ENCODE assay signal across 9 cellular contexts in genomic region chr3:46892285-46893145, GRCh38. TPM values are rescaled to one million over a fixed set of nuclear protein-coding genes. Genes with fewer than 3 reads are reported as not detected.
DNase-seq lines count a peak whose midpoint lies in the region; ATAC-seq and TF ChIP-seq lines count a peak whose summit lies in the region.
"Had no signal": no experiment of that assay in that cellular context is flagged by ENCODE, and none has a peak within 500 bp of the region (broad histone marks: within the 10 kb centered on the region; RNA-seq: fewer than 3 reads in every experiment).

No MANE protein-coding gene starts in this region.

- H3K27me3 ChIP-seq in MM.1S (replicated peaks; ENCODE audit: insufficient read depth, low read length) (peaks cover 22% of the 10 kb centered on the region), neural cell (ENCODE audit: insufficient read depth, low read depth, low read length) (peaks cover 4% of the 10 kb centered on the region)

- no peak for TF ChIP-seq RAD21 in neural cell (conservative IDR thresholded peaks at IDR 0.05)

- no peak overlapping the region for H3K27ac Mint-ChIP-seq in activated naive CD8-positive, alpha-beta T cell treated with anti-CD3 and anti-CD28 coated beads for 36 hours
- H3K27ac Mint-ChIP-seq in glutamatergic neuron (ENCODE audit: unreplicated experiment) = no peak overlapping the region
- H3K27ac Mint-ChIP-seq: activated naive CD4-positive, alpha-beta T cell treated with anti-CD3 and anti-CD28 coated beads, Interleukin-2, amount 50 U/mL, for 72 hours had no signal

- TF ChIP-seq CTCF in MM.1S (IDR thresholded peaks at IDR 0.05; ENCODE audit: low read length) (0 out of 2 replicates have a peak, but pooled peaks have one; percentile 13), glutamatergic neuron (IDR thresholded peaks at IDR 0.05; ENCODE audit: partially characterized antibody, unreplicated experiment) (no peak), neural cell (IDR thresholded peaks at IDR 0.05; ENCODE audit: poor library complexity, severe bottlenecking) (peak; percentile 19)

- peak overlapping the region; percentile 47 for H2AFZ ChIP-seq in MM.1S (ENCODE audit: low read length)
- H2AFZ ChIP-seq in neural cell (ENCODE audit: low read depth, low read length) = peak overlapping the region; percentile 41

- no peaks in the 10 kb centered on the region for H4K20me1 ChIP-seq in MM.1S (ENCODE audit: insufficient read depth, low read length)
- H4K20me1 ChIP-seq in neural cell (ENCODE audit: insufficient read depth) = no peaks in the 10 kb centered on the region

- no peaks in the 10 kb centered on the region for H3K4me1 Mint-ChIP-seq in activated naive CD8-positive, alpha-beta T cell treated with anti-CD3 and anti-CD28 coated beads for 36 hours
- no peaks in the 10 kb centered on the region for H3K4me1 Mint-ChIP-seq in glutamatergic neuron (ENCODE audit: low read depth, unreplicated experiment)

- 0 out of 2 replicates have a peak, but pooled peaks cover 3% of the 10 kb centered on the region for H3K4me1 ChIP-seq in MM.1S (ENCODE audit: low read length)

- no peaks in the 10 kb centered on the region for H3K9me3 Mint-ChIP-seq in activated naive CD8-positive, alpha-beta T cell treated with anti-CD3 and anti-CD28 coated beads for 36 hours
- peaks cover 7% of the 10 kb centered on the region for H3K9me3 Mint-ChIP-seq in glutamatergic neuron (ENCODE audit: unreplicated experiment)
- H3K9me3 Mint-ChIP-seq: activated naive CD4-positive, alpha-beta T cell treated with anti-CD3 and anti-CD28 coated beads, Interleukin-2, amount 50 U/mL, for 72 hours had no signal

- H3F3A ChIP-seq in MM.1S (ENCODE audit: insufficient read depth, low read length) = no peaks in the 10 kb centered on the region
- H3F3A ChIP-seq in neural cell (ENCODE audit: insufficient read depth, low read length, poor library complexity, severe bottlenecking) = no peaks in the 10 kb centered on the region

- H3K9me3 ChIP-seq in MM.1S (replicated peaks; ENCODE audit: insufficient read depth, low read length) = no peaks in the 10 kb centered on the region
- no peaks in the 10 kb centered on the region for H3K9me3 ChIP-seq in neural cell (ENCODE audit: low read length)

- H3K9me2 ChIP-seq in MM.1S (replicated peaks; ENCODE audit: insufficient read depth, low read length) (no peaks in the 10 kb centered on the region), neural cell (ENCODE audit: insufficient read depth, low read length) (no peaks in the 10 kb centered on the region)

- H3K4me3 ChIP-seq in MM.1S (ENCODE audit: low read length) = peak overlapping the region; percentile 55
- peak overlapping the region; percentile 73 for H3K4me3 ChIP-seq in neural cell (ENCODE audit: low read length)

- H3K9ac ChIP-seq in MM.1S (ENCODE audit: low read length) (no peak overlapping the region; the same call in 1 of the 2 replicates), neural cell (ENCODE audit: low read length) (peak overlapping the region; percentile 32)

- peak; percentile 88 for DNase-seq in ELF-1 (ENCODE audit: low read depth, low spot score)
- peak; percentile 74 for DNase-seq in MM.1S
- no peak for DNase-seq in activated naive CD8-positive, alpha-beta T cell treated with anti-CD3 and anti-CD28 coated beads for 36 hours
- DNase-seq in glutamatergic neuron = peak; percentile 72

- H3K27ac ChIP-seq in MM.1S (ENCODE audit: low read length) (no peak overlapping the region), neural cell (ENCODE audit: low read length) (no peak overlapping the region)

- no peak for TF ChIP-seq EP300 in neural cell (conservative IDR thresholded peaks at IDR 0.05; ENCODE audit: poor library complexity, severe bottlenecking)

- peak overlapping the region; percentile 32 for H3K4me3 Mint-ChIP-seq in activated naive CD8-positive, alpha-beta T cell treated with anti-CD3 and anti-CD28 coated beads for 36 hours
- peak overlapping the region; percentile 81 for H3K4me3 Mint-ChIP-seq in glutamatergic neuron (ENCODE audit: unreplicated experiment)

- H3K79me2 ChIP-seq in MM.1S (ENCODE audit: low read length) = no peaks in the 10 kb centered on the region
- no peaks in the 10 kb centered on the region for H3K79me2 ChIP-seq in neural cell (replicated peaks; ENCODE audit: insufficient read depth, low read length)

- H3K36me3 ChIP-seq in MM.1S (replicated peaks; ENCODE audit: insufficient read depth, low read length) (no peaks in the 10 kb centered on the region), neural cell (ENCODE audit: insufficient read depth, low read length) (no peaks in the 10 kb centered on the region)

- ATAC-seq in HG02885 (IDR thresholded peaks at IDR 0.05; ENCODE audit: poor library complexity, unreplicated experiment) = no peak
- ATAC-seq in HG02759 (IDR thresholded peaks at IDR 0.05; ENCODE audit: unreplicated experiment) = no peak
- no peak for ATAC-seq in HG02870 (IDR thresholded peaks at IDR 0.05; ENCODE audit: unreplicated experiment)

- no peaks in the 10 kb centered on the region for H3K36me3 Mint-ChIP-seq in activated naive CD8-positive, alpha-beta T cell treated with anti-CD3 and anti-CD28 coated beads for 36 hours
- no peaks in the 10 kb centered on the region for H3K36me3 Mint-ChIP-seq in glutamatergic neuron (ENCODE audit: unreplicated experiment)
- H3K36me3 Mint-ChIP-seq: activated naive CD4-positive, alpha-beta T cell treated with anti-CD3 and anti-CD28 coated beads, Interleukin-2, amount 50 U/mL, for 72 hours had no signal

- peaks cover 53% of the 10 kb centered on the region for H3K27me3 Mint-ChIP-seq in activated naive CD8-positive, alpha-beta T cell treated with anti-CD3 and anti-CD28 coated beads for 36 hours
- peaks cover 20% of the 10 kb centered on the region for H3K27me3 Mint-ChIP-seq in glutamatergic neuron (ENCODE audit: unreplicated experiment)

- peak overlapping the region; percentile 78 for H3K4me2 ChIP-seq in MM.1S (ENCODE audit: low read depth, low read length)
- H3K4me2 ChIP-seq in neural cell (ENCODE audit: low read length) = peak overlapping the region; percentile 70

TF ChIP-seq in neural cell, 6 proteins besides CTCF, POLR2A, EP300 and RAD21:
- TF ChIP-seq POLR2AphosphoS5 (IDR thresholded peaks at IDR 0.05) (no peak), MXI1 (conservative IDR thresholded peaks at IDR 0.05; ENCODE audit: poor library complexity, severe bottlenecking) (peak; percentile 73)

RNA-seq across cellular contexts. Expression of gene PTH1R, which starts 15.0 kb away (rescaled TPM):
- total RNA-seq in activated naive CD8-positive, alpha-beta T cell treated with anti-CD3 and anti-CD28 coated beads for 36 hours = not detected
- 0.29 TPM for total RNA-seq in glutamatergic neuron (ENCODE audit: unreplicated experiment)
- not detected in 2 replicates for polyA plus RNA-seq in neural cell
- not detected in 2 replicates for polyA minus RNA-seq in neural cell
- total RNA-seq: activated naive CD4-positive, alpha-beta T cell treated with anti-CD3 and anti-CD28 coated beads, Interleukin-2, amount 50 U/mL, for 72 hours had no signal

RNA-seq across cellular contexts. Expression of gene MYL3, which starts 29.3 kb away (rescaled TPM):
- not detected for total RNA-seq in activated naive CD8-positive, alpha-beta T cell treated with anti-CD3 and anti-CD28 coated beads for 36 hours
- not detected for total RNA-seq in glutamatergic neuron (ENCODE audit: unreplicated experiment)
- 2.1 TPM in 1 of 2 replicates, not detected in the other for polyA plus RNA-seq in neural cell
- polyA minus RNA-seq in neural cell = not detected in 2 replicates
- total RNA-seq: activated naive CD4-positive, alpha-beta T cell treated with anti-CD3 and anti-CD28 coated beads, Interleukin-2, amount 50 U/mL, for 72 hours had no signal
